In the genomic region with DNA sequence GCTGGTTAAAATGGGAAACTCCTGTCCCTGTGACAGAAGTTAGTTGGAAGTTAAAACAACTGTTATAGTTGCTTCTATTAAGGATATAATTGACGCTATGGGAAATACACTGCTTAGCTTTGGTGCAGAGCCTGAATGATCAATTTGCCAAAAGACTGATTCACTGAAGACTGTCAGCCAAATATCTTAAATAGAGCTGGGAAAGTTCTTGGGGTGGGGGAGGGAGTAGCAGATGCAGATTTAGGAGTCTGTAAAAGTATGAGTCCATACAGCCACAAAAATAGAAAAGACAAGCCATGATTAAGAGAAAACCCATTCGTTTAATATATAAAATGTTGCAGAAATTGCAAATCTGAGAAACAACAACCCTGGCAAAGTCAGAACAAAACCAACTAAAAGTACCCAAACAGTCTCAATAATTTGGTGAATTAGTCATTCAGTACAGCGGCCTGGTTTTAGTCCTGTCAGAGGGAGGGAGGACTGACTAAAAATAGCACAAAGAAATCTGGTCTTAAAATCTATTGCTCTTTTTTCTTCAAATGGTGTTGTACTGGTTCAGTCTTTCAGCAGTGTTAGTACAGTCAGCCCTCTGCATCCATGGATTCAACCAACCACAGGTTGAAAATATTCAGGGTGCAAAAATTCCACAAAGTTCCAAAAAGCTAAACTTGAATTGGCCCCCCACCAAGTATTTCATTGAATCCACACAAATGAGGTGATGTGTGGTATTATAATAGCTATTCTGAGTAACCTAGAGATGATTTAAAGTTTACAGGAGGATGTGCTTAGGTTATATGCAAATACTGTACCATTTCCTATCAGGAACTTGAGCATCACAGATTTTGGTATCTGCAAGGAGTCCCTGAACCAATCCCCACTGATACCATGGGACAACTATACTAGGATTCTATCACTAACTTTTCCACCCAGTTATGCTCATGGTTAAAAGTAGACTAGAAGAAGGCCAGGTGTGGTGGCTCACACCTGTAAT, we compare ENCODE assay signal across 8 cellular contexts. TPM values are rescaled to one million over a fixed set of nuclear protein-coding genes. Genes with fewer than 3 reads are reported as not detected.
DNase-seq lines count a peak whose midpoint lies in the region; ATAC-seq and TF ChIP-seq lines count a peak whose summit lies in the region.
"Had no signal": no experiment of that assay in that cellular context is flagged by ENCODE, and none has a peak within 500 bp of the region (broad histone marks: within the 10 kb centered on the region; RNA-seq: fewer than 3 reads in every experiment).

No MANE protein-coding gene starts in this region.

- TF ChIP-seq CTCF in astrocyte of the spinal cord (IDR thresholded peaks at IDR 0.05; ENCODE audit: low read depth, low read length) = no peak

- in situ Hi-C loops in astrocyte of the spinal cord (cut with HindIII; ENCODE audit: low sequenced_read_pairs) = no loop called here

- peak overlapping the region; percentile 87 for H3K27ac Mint-ChIP-seq in stimulated activated naive B cell treated with anti-CD40 and anti-IgM and Interleukin-4, amounts not matched to agents 10 μg/mL and 1 μg/mL and 100 μg/mL, for 72 hours

- no peak overlapping the region for H3K56ac ChIP-seq in mesendoderm (ENCODE audit: low read length)

- no peaks in the 10 kb centered on the region for H3K27me3 Mint-ChIP-seq in stimulated activated naive B cell treated with anti-CD40 and anti-IgM and Interleukin-4, amounts not matched to agents 10 μg/mL and 1 μg/mL and 100 μg/mL, for 72 hours

- no peaks in the 10 kb centered on the region for H3K27me3 ChIP-seq in mesendoderm (ENCODE audit: insufficient read depth, low read length, poor library complexity)

- H2BK15ac ChIP-seq in mesendoderm (replicated peaks; ENCODE audit: low read depth) = no peak overlapping the region

- peak overlapping the region; percentile 10 to 52 for H3K4me3 Mint-ChIP-seq in stimulated activated naive B cell treated with anti-CD40 and anti-IgM and Interleukin-4, amounts not matched to agents 10 μg/mL and 1 μg/mL and 100 μg/mL, for 72 hours

- H3K4me3 ChIP-seq in astrocyte of the spinal cord (ENCODE audit: low read depth, low read length) (no peak overlapping the region), mesendoderm (ENCODE audit: low read length) (no peak overlapping the region)

- no peaks in the 10 kb centered on the region for H3K9me3 Mint-ChIP-seq in stimulated activated naive B cell treated with anti-CD40 and anti-IgM and Interleukin-4, amounts not matched to agents 10 μg/mL and 1 μg/mL and 100 μg/mL, for 72 hours

- H2BK120ac ChIP-seq in mesendoderm (ENCODE audit: low read depth, low read length) = no peak overlapping the region

- no peak overlapping the region for H4K5ac ChIP-seq in mesendoderm (ENCODE audit: low read length)

- peak; percentile 66 for ATAC-seq in GM19035 (IDR thresholded peaks at IDR 0.05; ENCODE audit: unreplicated experiment)
- peak; percentile 62 for ATAC-seq in HG03066 (IDR thresholded peaks at IDR 0.05; ENCODE audit: low read depth, unreplicated experiment)
- ATAC-seq in stimulated activated naive B cell treated with anti-CD40 and anti-IgM and Interleukin-4, amounts not matched to agents 10 μg/mL and 1 μg/mL and 100 μg/mL, for 72 hours (replicated peaks) = peak; percentile 77 to 87

- H4K8ac ChIP-seq in mesendoderm (ENCODE audit: low read depth, low read length) = no peak overlapping the region

- H3K79me2 ChIP-seq in mesendoderm (ENCODE audit: control insufficient read depth, insufficient read depth, low read length) = no peaks in the 10 kb centered on the region
- H3K79me2 ChIP-seq: parathyroid adenoma had no signal

- H3K9ac ChIP-seq in mesendoderm (ENCODE audit: low read length) = no peak overlapping the region
- H3K9ac ChIP-seq: parathyroid adenoma had no signal

- H2BK5ac ChIP-seq in mesendoderm (ENCODE audit: low read length) = no peak overlapping the region

- no peak overlapping the region for H2AK5ac ChIP-seq in mesendoderm (ENCODE audit: low read length)

- WGBS in mesendoderm (ENCODE audit: extremely low coverage, insufficient coverage, low lambda C conversion rate) = no CpG with 5 or more reads among the region's 3 CpGs

- H3K23ac ChIP-seq in mesendoderm (ENCODE audit: low read length) = no peak overlapping the region

- H3K36me3 ChIP-seq in mesendoderm (ENCODE audit: control insufficient read depth, insufficient read depth, low read length) = no peaks in the 10 kb centered on the region

- no peaks in the 10 kb centered on the region for H3K4me1 ChIP-seq in mesendoderm (ENCODE audit: control insufficient read depth, low read depth, low read length)
- H3K4me1 ChIP-seq: parathyroid adenoma had no signal

- H3K4ac ChIP-seq in mesendoderm (ENCODE audit: low read depth, low read length) = no peak overlapping the region

- H3K79me1 ChIP-seq in mesendoderm (ENCODE audit: low read length) = peaks cover 3% of the 10 kb centered on the region

- no peak overlapping the region for H3K4me2 ChIP-seq in mesendoderm (ENCODE audit: low read length)

- peaks cover 33 to 41% of the 10 kb centered on the region in 2 donors for H3K36me3 Mint-ChIP-seq in stimulated activated naive B cell treated with anti-CD40 and anti-IgM and Interleukin-4, amounts not matched to agents 10 μg/mL and 1 μg/mL and 100 μg/mL, for 72 hours

- DNase-seq in astrocyte of the spinal cord (ENCODE audit: low read depth, low spot score) = peak; percentile 67
- no peak for DNase-seq in stimulated activated naive B cell treated with anti-CD40 and anti-IgM and Interleukin-4, amounts not matched to agents 10 μg/mL and 1 μg/mL and 100 μg/mL, for 72 hours
- DNase-seq in mesendoderm = no peak
- DNase-seq in foreskin melanocyte = no peak
- DNase-seq in HT-29 (ENCODE audit: low spot score) = no peak

- H3K4me1 Mint-ChIP-seq in stimulated activated naive B cell treated with anti-CD40 and anti-IgM and Interleukin-4, amounts not matched to agents 10 μg/mL and 1 μg/mL and 100 μg/mL, for 72 hours = peaks cover 36 to 47% of the 10 kb centered on the region in 2 donors

- H3K18ac ChIP-seq in mesendoderm (ENCODE audit: low read length) = no peak overlapping the region

- H3K27ac ChIP-seq in mesendoderm (ENCODE audit: low read depth, low read length) = no peak overlapping the region
- H3K27ac ChIP-seq: parathyroid adenoma had no signal

RNA-seq across cellular contexts. Expression of a gene that starts 30.0 kb away (rescaled TPM):
- polyA plus RNA-seq in mesendoderm (2013, experiment 1 of 2) = 10.7 TPM
- 10.8 TPM for polyA plus RNA-seq in mesendoderm (2013, experiment 2 of 2)
- total RNA-seq in HT-29 (2014; rRNA removed; shearing (Covaris generic)) = 4.9 and 7.1 TPM in 2 replicates
